Comparison of ENCODE assay signal across 14 cellular contexts in genomic region chr7:16817536-16817935, GRCh38. TPM values are rescaled to one million over a fixed set of nuclear protein-coding genes. Genes with fewer than 3 reads are reported as not detected.
DNase-seq lines count a peak whose midpoint lies in the region; ATAC-seq and TF ChIP-seq lines count a peak whose summit lies in the region.
"Had no signal": no experiment of that assay in that cellular context is flagged by ENCODE, and none has a peak within 500 bp of the region (broad histone marks: within the 10 kb centered on the region; RNA-seq: fewer than 3 reads in every experiment).

No MANE protein-coding gene starts in this region.

- no peaks in the 10 kb centered on the region for H3K27me3 Mint-ChIP-seq in progenitor cell of endocrine pancreas
- H3K27me3 Mint-ChIP-seq in activated CD4-positive, alpha-beta memory T cell treated with anti-CD3 and anti-CD28 coated beads for 36 hours, result peaks cover 10% of the 10 kb centered on the region
- H3K27me3 Mint-ChIP-seq: dendritic cell treated with granulocyte-macrophage colony-stimulating factor and Interleukin-4, amounts not matched to agents 40 ng/mL and 50 ng/mL, for 4 days had no signal

- H3K4me1 ChIP-seq in PC-3 (ENCODE audit: insufficient read depth, low read length), result peaks cover 44% of the 10 kb centered on the region
- H3K4me1 ChIP-seq: vagina had no signal

- no peak overlapping the region; the same call in 1 of the 2 replicates for H3K4me3 ChIP-seq in PC-3 (ENCODE audit: low read length)
- H3K4me3 ChIP-seq: SJSA1, vagina had no signal

- peaks cover 4% of the 10 kb centered on the region for H3K36me3 Mint-ChIP-seq in progenitor cell of endocrine pancreas (ENCODE audit: insufficient read depth)
- no peaks in the 10 kb centered on the region for H3K36me3 Mint-ChIP-seq in activated CD4-positive, alpha-beta memory T cell treated with anti-CD3 and anti-CD28 coated beads for 36 hours

- no peaks in the 10 kb centered on the region for H3K79me2 ChIP-seq in PC-3 (ENCODE audit: low read length)

- peak overlapping the region; percentile 37 for H3K27ac Mint-ChIP-seq in progenitor cell of endocrine pancreas
- no peak overlapping the region for H3K27ac Mint-ChIP-seq in activated CD4-positive, alpha-beta memory T cell treated with anti-CD3 and anti-CD28 coated beads for 36 hours
- H3K27ac Mint-ChIP-seq: dendritic cell treated with granulocyte-macrophage colony-stimulating factor and Interleukin-4, amounts not matched to agents 40 ng/mL and 50 ng/mL, for 4 days had no signal

- H3K9me3 Mint-ChIP-seq in progenitor cell of endocrine pancreas (ENCODE audit: low read depth), result peaks cover 8% of the 10 kb centered on the region
- H3K9me3 Mint-ChIP-seq in activated CD4-positive, alpha-beta memory T cell treated with anti-CD3 and anti-CD28 coated beads for 36 hours, result no peaks in the 10 kb centered on the region
- H3K9me3 Mint-ChIP-seq: dendritic cell treated with granulocyte-macrophage colony-stimulating factor and Interleukin-4, amounts not matched to agents 40 ng/mL and 50 ng/mL, for 4 days had no signal

- BruUV-seq in PC-3 (replicated peaks; lab: Mats Ljungman, UMichigan), result no TSS peak

- H3K4me2 ChIP-seq in PC-3 (ENCODE audit: low read length), result peak overlapping the region; percentile 55

- DNase-seq in HCEC 1CT (peak; percentile 50), PC-3 (peak; percentile 83), epithelial cell of prostate (ENCODE audit: low read depth, low spot score) (peak; percentile 81), progenitor cell of endocrine pancreas (ENCODE audit: low spot score, unreplicated experiment) (no peak), SW 1271 (lab: John Stamatoyannopoulos, UW) (no peak)
- DNase-seq in activated CD4-positive, alpha-beta memory T cell treated with anti-CD3 and anti-CD28 coated beads for 36 hours, result no peak
- DNase-seq: activated CD4-positive, alpha-beta T cell treated with anti-CD3 and anti-CD28 coated beads for 4 hours; activated gamma-delta T cell; DND-41; NCI-H2081 had no signal

- no peak overlapping the region; the same call in 1 of the 2 replicates for H3K9ac ChIP-seq in PC-3 (ENCODE audit: low read length)

- H3K9me2 ChIP-seq in PC-3 (replicated peaks; ENCODE audit: low read length), result no peaks in the 10 kb centered on the region

- H3K4me3 Mint-ChIP-seq in progenitor cell of endocrine pancreas (ENCODE audit: low read depth), result no peak overlapping the region
- H3K4me3 Mint-ChIP-seq in activated CD4-positive, alpha-beta memory T cell treated with anti-CD3 and anti-CD28 coated beads for 36 hours, result no peak overlapping the region
- H3K4me3 Mint-ChIP-seq: dendritic cell treated with granulocyte-macrophage colony-stimulating factor and Interleukin-4, amounts not matched to agents 40 ng/mL and 50 ng/mL, for 4 days had no signal

- no peaks in the 10 kb centered on the region for H3K27me3 ChIP-seq in PC-3 (ENCODE audit: low read length)
- H3K27me3 ChIP-seq: SJSA1, vagina had no signal

- H4K20me1 ChIP-seq in PC-3 (ENCODE audit: low read length), result no peaks in the 10 kb centered on the region

- POLR2A ChIA-PET in PC-3 (lab: Charles Lee; ENCODE audit: unreplicated experiment), result interaction anchor here (0.6 kb wide), 2 partner anchors 14 to 15 kb away, joined by 3 to 4 read pairs; no protein-coding TSS in a partner anchor
- POLR2A ChIA-PET in activated CD4-positive, alpha-beta memory T cell treated with anti-CD3 and anti-CD28 coated beads for 36 hours (lab: Charles Lee), result no interaction called here

- CTCF ChIA-PET in PC-3 (lab: Charles Lee), result interaction anchor here (0.7 to 1.1 kb wide), 3 partner anchors 16 to 115 kb away, joined by 3 to 6 read pairs (median 5); no protein-coding TSS in a partner anchor
- CTCF ChIA-PET in activated CD4-positive, alpha-beta memory T cell treated with anti-CD3 and anti-CD28 coated beads for 36 hours (lab: Charles Lee), result no interaction called here

- intact Hi-C loops in PC-3 (cut with micrococcal nuclease), result no loop called here
- intact Hi-C loops in activated CD4-positive, alpha-beta memory T cell treated with anti-CD3 and anti-CD28 coated beads for 36 hours (cut with micrococcal nuclease), result no loop called here

- peaks cover 48% of the 10 kb centered on the region for H3K4me1 Mint-ChIP-seq in progenitor cell of endocrine pancreas (ENCODE audit: low read depth)
- H3K4me1 Mint-ChIP-seq in activated CD4-positive, alpha-beta memory T cell treated with anti-CD3 and anti-CD28 coated beads for 36 hours (ENCODE audit: low read depth), result no peaks in the 10 kb centered on the region

- H2AFZ ChIP-seq in PC-3 (ENCODE audit: low read length), result no peak overlapping the region

- H3K27ac ChIP-seq in PC-3 (ENCODE audit: low read length), result peak overlapping the region; percentile 80
- peak overlapping the region; percentile 39 for H3K27ac ChIP-seq in epithelial cell of prostate
- H3K27ac ChIP-seq: SJSA1, vagina had no signal

- no peak for TF ChIP-seq CTCF in PC-3 (conservative IDR thresholded peaks at IDR 0.05; ENCODE audit: low read depth, low read length)
- TF ChIP-seq CTCF in progenitor cell of endocrine pancreas (IDR thresholded peaks at IDR 0.05; ENCODE audit: unreplicated experiment), result no peak

- no peaks in the 10 kb centered on the region for H3F3A ChIP-seq in PC-3 (ENCODE audit: low read length, unreplicated experiment)

- no peaks in the 10 kb centered on the region for H3K36me3 ChIP-seq in PC-3 (ENCODE audit: low read depth, low read length)
- H3K36me3 ChIP-seq: SJSA1, vagina had no signal

- ATAC-seq in PC-3 (peak; percentile 79), HG03469 (IDR thresholded peaks at IDR 0.05; ENCODE audit: unreplicated experiment) (no peak)

- no peaks in the 10 kb centered on the region for H3K9me3 ChIP-seq in PC-3 (ENCODE audit: low read length)
- H3K9me3 ChIP-seq: SJSA1, vagina had no signal

RNA-seq across cellular contexts. Expression of gene AGR2, which starts 12.7 kb away (rescaled TPM):
- total RNA-seq in PC-3 (2014; rRNA removed) (72.2 and 140 TPM in 2 replicates), progenitor cell of endocrine pancreas (25.8 and 56.3 TPM in 2 replicates)
- total RNA-seq in activated CD4-positive, alpha-beta memory T cell treated with anti-CD3 and anti-CD28 coated beads for 36 hours, result not detected
- total RNA-seq: SJSA1, vagina had no signal

Comparison
In these comparisons a context has a peak if more than half of its experiments do, and no peak if none do; other contexts are left out.
1. DNase-seq: peak in HCEC 1CT (single experiment), PC-3 (single experiment) and epithelial cell of prostate (single experiment); none in progenitor cell of endocrine pancreas (single experiment), SW 1271 (0 of 2) and activated CD4-positive, alpha-beta memory T cell treated with anti-CD3 and anti-CD28 coated beads for 36 hours (single experiment).
2. RNA of gene AGR2, which starts 12.7 kb away (total RNA-seq): 72.2 to 140 TPM in PC-3 and 25.8 to 56.3 TPM in progenitor cell of endocrine pancreas; not detected in activated CD4-positive, alpha-beta memory T cell treated with anti-CD3 and anti-CD28 coated beads for 36 hours; every median in the first group is over 10 times any median in the second.